Comparison of ENCODE assay signal across 18 cellular contexts in genomic region chr6:90005048-90005827, GRCh38.
DNase-seq lines count a peak whose midpoint lies in the region; ATAC-seq and TF ChIP-seq lines count a peak whose summit lies in the region.
"Had no signal": no experiment of that assay in that cellular context is flagged by ENCODE, and none has a peak within 500 bp of the region (broad histone marks: within the 10 kb centered on the region; RNA-seq: fewer than 3 reads in every experiment).

No MANE protein-coding gene starts in this region.

- no TSS peak for BruUV-seq in mammary epithelial cell (replicated peaks; lab: Mats Ljungman, UMichigan)

- dilution Hi-C loops in mammary epithelial cell (cut with HindIII; ENCODE audit: low sequenced_read_pairs) = no loop called here

- no peak for TF ChIP-seq POLR2A in breast epithelium (IDR thresholded peaks at IDR 0.05)
- TF ChIP-seq POLR2A in transverse colon (IDR thresholded peaks at IDR 0.05) = no peak

- H3K4me2 ChIP-seq in mammary epithelial cell (ENCODE audit: insufficient read depth, low read depth, low read length) = no peak overlapping the region
- H3K4me2 ChIP-seq in mesenchymal stem cell (ENCODE audit: low read length, poor library complexity, severe bottlenecking) = no peak overlapping the region

- H3K18ac ChIP-seq in mesenchymal stem cell (ENCODE audit: low read depth in 1 of 2, low read length in 2 of 2) = no peak overlapping the region

- no peaks in the 10 kb centered on the region for H3K79me2 ChIP-seq in mammary epithelial cell (ENCODE audit: insufficient read depth, low read length)

- H3K27ac Mint-ChIP-seq in activated B cell treated with CpG ODN at 0.5 μM for 24 hours = peak overlapping the region; percentile 57

- peaks cover 23% of the 10 kb centered on the region for H3K4me1 Mint-ChIP-seq in activated B cell treated with CpG ODN at 0.5 μM for 24 hours

- H3K4ac ChIP-seq in mesenchymal stem cell (ENCODE audit: low read depth in 1 of 2, low read length in 2 of 2) = no peak overlapping the region

- peaks cover 0 to 5% of the 10 kb centered on the region in 2 donors for H3K4me1 ChIP-seq in breast epithelium
- H3K4me1 ChIP-seq in mammary epithelial cell (ENCODE audit: insufficient read depth, low read length) = peaks cover 46% of the 10 kb centered on the region
- no peaks in the 10 kb centered on the region for H3K4me1 ChIP-seq in mesenchymal stem cell (ENCODE audit: control insufficient read depth, insufficient read depth, low read depth, low read length)
- H3K4me1 ChIP-seq in transverse colon = peaks cover 5 to 16% (median 11%) of the 10 kb centered on the region in 4 donors
- H3K4me1 ChIP-seq: HAP-1 had no signal

- intact Hi-C loops in breast epithelium (cut with DNase I; ENCODE audit: low total_unique reads) (no loop called here), mammary epithelial cell (cut with micrococcal nuclease) (no loop called here), activated B cell treated with CpG ODN at 0.5 μM for 24 hours (cut with micrococcal nuclease) (no loop called here), transverse colon (cut with DNase I; ENCODE audit: low total_unique reads) (no loop called here)

- no peak overlapping the region for H2BK12ac ChIP-seq in mesenchymal stem cell (ENCODE audit: low read length in 2 of 2)

- H3K23ac ChIP-seq in mesenchymal stem cell (ENCODE audit: low read length in 2 of 2) = no peak overlapping the region

- H3K9me3 ChIP-seq in breast epithelium (no peaks in the 10 kb centered on the region), mammary epithelial cell (replicated peaks; ENCODE audit: insufficient read depth, low read length) (no peaks in the 10 kb centered on the region), mesenchymal stem cell (ENCODE audit: control insufficient read depth, low read length) (no peaks in the 10 kb centered on the region), transverse colon (no peaks in the 10 kb centered on the region)
- H3K9me3 ChIP-seq: ascending aorta, esophagus squamous epithelium, HAP-1, neutrophil, spleen had no signal

- H3K14ac ChIP-seq in mesenchymal stem cell (ENCODE audit: low read length in 2 of 2) = no peak overlapping the region

- H3K9ac ChIP-seq in mammary epithelial cell (ENCODE audit: insufficient read depth, low read length) (no peak overlapping the region), mesenchymal stem cell (ENCODE audit: low read length) (peak overlapping the region; percentile 50)

- no peak overlapping the region for H4K8ac ChIP-seq in mesenchymal stem cell (ENCODE audit: low read length)

- no peak for TF ChIP-seq EP300 in transverse colon (IDR thresholded peaks at IDR 0.05; ENCODE audit: low read depth)

- no peaks in the 10 kb centered on the region for H4K20me1 ChIP-seq in mammary epithelial cell (ENCODE audit: insufficient read depth, low read length)

- in situ Hi-C loops in mammary epithelial cell (cut with MboI; ENCODE audit: low sequenced_read_pairs in 2 of 2) (no loop called here), transverse colon (cut with MboI; ENCODE audit: low pct_ligation_motif_present in 1 of 4, low pct_unique_long_range_greater_than_20kb in 1 of 4, low sequenced_read_pairs in 3 of 4) (no loop called here)

- H3K27ac ChIP-seq in breast epithelium (peak overlapping the region; percentile 90 to 92), mammary epithelial cell (ENCODE audit: insufficient read depth, low read depth, low read length) (no peak overlapping the region), mesenchymal stem cell (ENCODE audit: low read length, poor library complexity, severe bottlenecking) (no peak overlapping the region), transverse colon (peak overlapping the region in 1 of 4 donors; percentile 15)
- H3K27ac ChIP-seq: ascending aorta, esophagus squamous epithelium, neutrophil, SK-N-MC, spleen, VCaP had no signal

- H2BK120ac ChIP-seq in mesenchymal stem cell (ENCODE audit: low read depth, low read length) = no peak overlapping the region

- H3K27me3 ChIP-seq in breast epithelium (no peaks in the 10 kb centered on the region), mammary epithelial cell (ENCODE audit: insufficient read depth, low read length) (no peaks in the 10 kb centered on the region), mesenchymal stem cell (ENCODE audit: control insufficient read depth in 1 of 2, insufficient read depth in 1 of 2, low read length in 2 of 2) (no peaks in the 10 kb centered on the region), transverse colon (no peaks in the 10 kb centered on the region)
- H3K27me3 ChIP-seq: ascending aorta, esophagus squamous epithelium, neutrophil, spleen had no signal

- H3K27me3 Mint-ChIP-seq in activated B cell treated with CpG ODN at 0.5 μM for 24 hours = no peaks in the 10 kb centered on the region

- no peak overlapping the region for H2BK5ac ChIP-seq in mesenchymal stem cell (ENCODE audit: low read depth, low read length, poor library complexity, severe bottlenecking)

- CTCF ChIA-PET in mammary epithelial cell (lab: Charles Lee; ENCODE audit: low non-redundant PET) (no interaction called here), activated B cell treated with CpG ODN at 0.5 μM for 24 hours (lab: Charles Lee) (no interaction called here)

- peaks cover 30% of the 10 kb centered on the region for H3K36me3 Mint-ChIP-seq in activated B cell treated with CpG ODN at 0.5 μM for 24 hours (ENCODE audit: low read depth)

- no peak overlapping the region for H2BK15ac ChIP-seq in mesenchymal stem cell (ENCODE audit: low read depth, poor library complexity, severe bottlenecking)

- DNase-seq in breast epithelium (ENCODE audit: low spot score in 2 of 2) (no peak), mammary epithelial cell (no peak), activated B cell treated with CpG ODN at 0.5 μM for 24 hours (no peak), mesenchymal stem cell (no peak), transverse colon (peak; percentile 17), NCI-H1092 (lab: John Stamatoyannopoulos, UW) (no peak)
- DNase-seq in stimulated activated CD4-positive, alpha-beta T cell treated with anti-CD3 and anti-CD28 coated beads, Interleukin-4, amount 100 ng/mL, for 4 hours = no peak
- no peak for DNase-seq in activated effector memory CD4-positive, alpha-beta T cell treated with Interleukin-2 at 50 U/mL for 16 hours
- DNase-seq: activated CD8-positive, alpha-beta memory T cell treated with anti-CD3 and anti-CD28 coated beads, Interleukin-2, amount 50 U/mL, for 48 hours; esophagus squamous epithelium; Kasumi-1; spleen; trophoblast cell had no signal

- no peak overlapping the region for H3K4me3 ChIP-seq in breast epithelium
- H3K4me3 ChIP-seq in mammary epithelial cell (replicated peaks in 1 of 3; ENCODE audit: insufficient read depth in 1 of 3, low read depth in 2 of 3, low read length in 3 of 3) = no peak overlapping the region
- H3K4me3 ChIP-seq in mesenchymal stem cell (ENCODE audit: insufficient read depth in 1 of 2, low read depth in 1 of 2, low read length in 2 of 2) = peak overlapping the region in 1 of 2 experiments; percentile 43
- no peak overlapping the region for H3K4me3 ChIP-seq in transverse colon
- H3K4me3 ChIP-seq: ascending aorta, esophagus squamous epithelium, HAP-1, SK-N-MC, spleen had no signal

- no peak overlapping the region for H2AK5ac ChIP-seq in mesenchymal stem cell (ENCODE audit: low read length, severe bottlenecking)

- H4K91ac ChIP-seq in mesenchymal stem cell (ENCODE audit: low read length) = no peak overlapping the region

- POLR2A ChIA-PET in activated B cell treated with CpG ODN at 0.5 μM for 24 hours (lab: Charles Lee) = interaction anchor here (0.7 kb wide), 1 partner anchor 428 kb away, joined by 3 read pairs; no protein-coding TSS in a partner anchor

- H3K9me3 Mint-ChIP-seq in activated B cell treated with CpG ODN at 0.5 μM for 24 hours = no peaks in the 10 kb centered on the region

- ATAC-seq in activated B cell treated with CpG ODN at 0.5 μM for 24 hours (ENCODE audit: low read depth) = no peak

- 95% methylated on average over 8 of the region's 9 CpGs for WGBS in mammary epithelial cell (ENCODE audit: low coverage, missing lambda C conversion rate)
- 86% methylated on average over 9 of the region's 9 CpGs for WGBS in mesenchymal stem cell
- WGBS in transverse colon (ENCODE audit: low coverage in 1 of 2), 2 donors = 72 to 81% methylated on average over 8 to 9 of the region's 9 CpGs

- H3K79me1 ChIP-seq in mesenchymal stem cell (replicated peaks; ENCODE audit: low read length, poor library complexity, severe bottlenecking) = no peaks in the 10 kb centered on the region

- TF ChIP-seq CTCF in breast epithelium (IDR thresholded peaks at IDR 0.05) = no peak
- TF ChIP-seq CTCF in mammary epithelial cell (conservative IDR thresholded peaks at IDR 0.05 in 1 of 2, IDR thresholded peaks at IDR 0.05 in 1 of 2; ENCODE audit: extremely low read depth in 1 of 2, insufficient read depth in 1 of 2, low read depth in 1 of 2, low read length in 2 of 2) = no peak
- TF ChIP-seq CTCF in activated B cell treated with CpG ODN at 0.5 μM for 24 hours (IDR thresholded peaks at IDR 0.05) = no peak
- TF ChIP-seq CTCF in transverse colon (IDR thresholded peaks at IDR 0.05) = no peak

- H3K4me3 Mint-ChIP-seq in activated B cell treated with CpG ODN at 0.5 μM for 24 hours = no peak overlapping the region

- no peaks in the 10 kb centered on the region for H3K36me3 ChIP-seq in breast epithelium
- H3K36me3 ChIP-seq in mammary epithelial cell (ENCODE audit: insufficient read depth, low read length) = no peaks in the 10 kb centered on the region
- H3K36me3 ChIP-seq in mesenchymal stem cell (ENCODE audit: control insufficient read depth in 1 of 2, insufficient read depth in 2 of 2, low read depth in 1 of 2, low read length in 2 of 2) = no peaks in the 10 kb centered on the region
- no peaks in the 10 kb centered on the region for H3K36me3 ChIP-seq in transverse colon
- H3K36me3 ChIP-seq: ascending aorta, esophagus squamous epithelium, HAP-1, neutrophil had no signal

- H2AFZ ChIP-seq in mammary epithelial cell (ENCODE audit: low read depth, low read length) (no peak overlapping the region), mesenchymal stem cell (ENCODE audit: low read depth, low read length) (no peak overlapping the region)

Comparison
In these comparisons a context has a peak if more than half of its experiments do, and no peak if none do; other contexts are left out.
1. H3K27ac ChIP-seq: peak in breast epithelium (2 of 2); none in mammary epithelial cell (single experiment) and mesenchymal stem cell (single experiment).